ENCODE assay signal across 8 cellular contexts in the genomic region with DNA sequence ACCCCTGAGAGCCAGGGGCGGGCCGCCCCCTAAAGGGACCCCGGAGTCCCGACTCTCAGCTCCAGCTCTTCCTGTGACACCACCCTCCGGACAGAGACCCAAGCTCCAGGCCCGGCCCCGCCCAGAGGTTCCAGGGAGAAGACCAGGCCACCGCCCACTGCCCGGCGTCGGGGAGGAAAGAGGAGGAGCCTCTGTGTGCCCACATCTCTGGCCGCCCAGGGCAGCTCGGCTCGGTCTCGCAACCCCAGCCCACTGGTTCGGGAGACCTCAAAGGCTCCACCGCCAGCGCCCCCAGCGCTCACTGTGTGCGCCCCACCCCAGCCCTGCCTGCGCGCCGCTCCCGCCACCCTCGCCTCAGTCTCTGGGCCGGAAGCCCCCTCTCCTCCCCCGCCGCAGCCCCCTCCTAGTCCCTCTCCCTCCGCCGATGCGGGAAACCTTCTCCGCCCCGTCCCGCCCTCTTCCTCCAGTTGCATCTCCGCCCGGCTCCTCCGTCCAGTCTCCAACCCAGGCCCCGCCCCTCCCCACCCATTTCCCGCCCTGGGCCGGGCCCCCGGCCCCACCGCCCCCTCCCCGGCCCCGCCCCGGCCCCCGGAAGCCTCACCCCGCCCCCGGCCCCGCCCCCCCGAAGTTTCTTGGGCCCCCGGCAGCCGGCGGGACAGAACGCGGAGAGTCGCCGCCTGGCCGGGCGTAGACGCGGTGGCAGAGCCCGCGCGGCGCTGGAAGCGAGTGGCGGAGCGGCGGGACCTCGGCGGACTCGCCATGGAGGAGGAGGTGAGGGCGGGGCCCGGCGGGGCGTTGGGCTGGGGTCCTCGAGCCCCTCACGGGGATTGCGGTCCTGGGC. TPM values are rescaled to one million over a fixed set of nuclear protein-coding genes. Genes with fewer than 3 reads are reported as not detected.
DNase-seq lines count a peak whose midpoint lies in the region; ATAC-seq and TF ChIP-seq lines count a peak whose summit lies in the region.

A gene with protein sequence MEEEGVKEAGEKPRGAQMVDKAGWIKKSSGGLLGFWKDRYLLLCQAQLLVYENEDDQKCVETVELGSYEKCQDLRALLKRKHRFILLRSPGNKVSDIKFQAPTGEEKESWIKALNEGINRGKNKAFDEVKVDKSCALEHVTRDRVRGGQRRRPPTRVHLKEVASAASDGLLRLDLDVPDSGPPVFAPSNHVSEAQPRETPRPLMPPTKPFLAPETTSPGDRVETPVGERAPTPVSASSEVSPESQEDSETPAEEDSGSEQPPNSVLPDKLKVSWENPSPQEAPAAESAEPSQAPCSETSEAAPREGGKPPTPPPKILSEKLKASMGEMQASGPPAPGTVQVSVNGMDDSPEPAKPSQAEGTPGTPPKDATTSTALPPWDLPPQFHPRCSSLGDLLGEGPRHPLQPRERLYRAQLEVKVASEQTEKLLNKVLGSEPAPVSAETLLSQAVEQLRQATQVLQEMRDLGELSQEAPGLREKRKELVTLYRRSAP (plus strand): TSS at position 658 of the 841 bp plus-strand sequence. CDS start 102 bp downstream, at position 760.

- peak within 1 kb of the TSS; percentile 76 to 88 (median 86) for H3K27ac Mint-ChIP-seq in nephron

- no peaks in the 10 kb centered on the region for H4K20me1 ChIP-seq in GM23248 (ENCODE audit: insufficient read depth)

- H3K4me3 ChIP-seq in GM23248 (peak within 1 kb of the TSS; percentile 88), LNCaP clone FGC (ENCODE audit: low read depth, low read length) (peak within 1 kb of the TSS; percentile 67), fibroblast of the aortic adventitia (ENCODE audit: low read depth, low read length) (peak within 1 kb of the TSS; percentile 94)

- H3K36me3 ChIP-seq in GM23248 (ENCODE audit: low read depth): no peaks in the 10 kb centered on the region

- peaks cover 47% of the 10 kb centered on the region for H3K79me2 ChIP-seq in GM23248 (ENCODE audit: insufficient read depth)

- H3K27me3 ChIP-seq in GM23248 (replicated peaks; ENCODE audit: insufficient read depth): no peaks in the 10 kb centered on the region

- no peaks in the 10 kb centered on the region for H3K9me3 Mint-ChIP-seq in nephron

- ATAC-seq in stimulated activated naive CD8-positive, alpha-beta T cell treated with anti-CD3 and anti-CD28 coated beads, Interleukin-15, Interleukin-2, amounts not matched to agents 100 U/mL and 50 U/mL, for 24 hours: peak; percentile 83

- no peaks in the 10 kb centered on the region for H3K27me3 Mint-ChIP-seq in nephron (ENCODE audit: low read depth)

- peak within 1 kb of the TSS; percentile 86 for H3K9ac ChIP-seq in GM23248

- no peak for TF ChIP-seq CTCF in LNCaP clone FGC (IDR thresholded peaks at IDR 0.05; ENCODE audit: control insufficient read depth, extremely low read depth, insufficient read depth)
- TF ChIP-seq CTCF in fibroblast of the aortic adventitia (IDR thresholded peaks at IDR 0.05; ENCODE audit: insufficient read depth, low read length): no peak
- peak in 1 of 3 experiments; percentile 10 for TF ChIP-seq CTCF in nephron (IDR thresholded peaks at IDR 0.05; ENCODE audit: unreplicated experiment in 3 of 3)

- peak; percentile 95 for DNase-seq in Daoy (ENCODE audit: low read depth)
- DNase-seq in GM23248: peak; percentile 98
- peak; percentile 56 for DNase-seq in LNCaP clone FGC (ENCODE audit: low read depth)
- DNase-seq in SHP77 (lab: John Stamatoyannopoulos, UW): peak; percentile 92 to 98
- DNase-seq in activated effector memory CD4-positive, alpha-beta T cell treated with Interleukin-2 at 50 U/mL for 16 hours: peak; percentile 89
- peak; percentile 92 for DNase-seq in fibroblast of the aortic adventitia (ENCODE audit: low read depth)
- peak; percentile 89 for DNase-seq in stimulated activated naive CD8-positive, alpha-beta T cell treated with anti-CD3 and anti-CD28 coated beads, Interleukin-15, Interleukin-2, amounts not matched to agents 100 U/mL and 50 U/mL, for 24 hours

- H3K9me2 ChIP-seq in GM23248 (ENCODE audit: insufficient read depth): no peaks in the 10 kb centered on the region

- WGBS in GM23248 (ENCODE audit: low coverage in 1 of 2, low lambda C conversion rate in 2 of 2, missing lambda C conversion rate in 2 of 2), 2 experiments: 0 to 2% methylated on average over 14 to 57 of the region's 79 CpGs

- H2AFZ ChIP-seq in GM23248: peak within 1 kb of the TSS; percentile 98

- H3K4me1 Mint-ChIP-seq in nephron: peaks cover 47% of the 10 kb centered on the region

- peak within 1 kb of the TSS; percentile 92 to 98 (median 97) for H3K4me3 Mint-ChIP-seq in nephron

- peak within 1 kb of the TSS; percentile 96 for H3K4me2 ChIP-seq in GM23248 (ENCODE audit: unreplicated experiment)

- no peaks in the 10 kb centered on the region for H3K36me3 Mint-ChIP-seq in nephron (ENCODE audit: low read depth)

- peak within 1 kb of the TSS; percentile 71 for H3K27ac ChIP-seq in GM23248

- in situ Hi-C loops in GM23248 (cut with MboI): no loop called here

- H3K4me1 ChIP-seq in GM23248 (ENCODE audit: insufficient read depth): peaks cover 30% of the 10 kb centered on the region

- peaks cover 9% of the 10 kb centered on the region; the same call in 1 of the 2 replicates for H3F3A ChIP-seq in GM23248 (ENCODE audit: insufficient read depth)

- H3K9me3 ChIP-seq in GM23248 (ENCODE audit: low read depth): no peaks in the 10 kb centered on the region

RNA-seq across cellular contexts. Expression of the gene that starts here (rescaled TPM):
- total RNA-seq in Daoy (2014; rRNA removed; shearing (Covaris generic)): 8.7 and 10.7 TPM in 2 replicates
- 27.2 and 35.3 TPM in 2 replicates for total RNA-seq in GM23248 (2014; rRNA removed; shearing (Covaris generic))
- 30.7 and 32.3 TPM in 2 replicates for polyA plus RNA-seq in GM23248 (2016; fragmentation: Nextera tagmentation; extraction: Ambion mirVana)
- 16.0 and 21.8 TPM in 2 replicates for total RNA-seq in fibroblast of the aortic adventitia (ENCODE audit: low replicate concordance)

Comparison
In these comparisons a context has a peak if more than half of its experiments do, and no peak if none do; other contexts are left out.
1. Peak in every context shown above with its lines: DNase-seq, ATAC-seq, H3K4me3 ChIP-seq and H3K27ac ChIP-seq.